8 cellular contexts compared by ENCODE assay signal in the genomic region with DNA sequence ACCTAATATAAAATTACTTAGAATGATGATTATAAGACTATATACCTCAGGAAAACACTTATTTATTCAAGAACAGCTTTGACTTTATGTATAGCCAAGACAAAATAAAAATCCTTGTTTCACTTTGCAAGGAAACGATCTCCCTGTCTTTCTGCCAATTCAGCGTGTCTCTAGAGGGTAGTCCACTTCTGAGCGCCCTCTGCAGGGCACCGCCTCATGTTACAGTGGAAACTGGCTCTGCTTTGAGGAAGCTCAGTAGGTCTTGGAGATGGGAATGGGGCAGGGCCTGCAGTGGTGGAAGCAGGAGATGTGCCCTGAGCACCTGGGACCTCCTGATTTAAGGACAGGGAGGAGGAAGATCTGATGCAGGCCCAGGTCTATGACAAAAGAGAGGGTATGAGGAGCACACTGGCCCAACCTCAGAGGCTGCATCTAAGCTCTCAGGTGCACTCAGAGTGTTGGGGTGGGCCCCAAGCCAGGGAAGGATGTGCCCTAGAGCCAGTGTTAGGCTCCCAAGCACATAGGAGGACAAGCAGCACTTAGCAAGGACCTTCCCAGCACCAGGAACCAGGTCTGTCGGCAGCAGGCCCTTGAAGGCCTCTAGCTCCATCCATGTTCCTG.
DNase-seq lines count a peak whose midpoint lies in the region; ATAC-seq and TF ChIP-seq lines count a peak whose summit lies in the region.

No MANE protein-coding gene starts in this region.

- no peaks in the 10 kb centered on the region for H3K27me3 ChIP-seq in BE2C
- no peaks in the 10 kb centered on the region for H3K27me3 ChIP-seq in RWPE2 (ENCODE audit: insufficient read depth, poor library complexity, severe bottlenecking)
- no peaks in the 10 kb centered on the region for H3K27me3 ChIP-seq in tibial artery

- H3K4me3 Mint-ChIP-seq in HFFc6, result peak overlapping the region; percentile 35; the same call in 1 of the 2 replicates

- peaks cover 4% of the 10 kb centered on the region; the same call in 1 of the 2 replicates for H3K27me3 Mint-ChIP-seq in HFFc6 (ENCODE audit: insufficient read depth)

- no peaks in the 10 kb centered on the region for H3K9me3 Mint-ChIP-seq in HFFc6

- H3K27ac Mint-ChIP-seq in HFFc6, result no peak overlapping the region

- peaks cover 12% of the 10 kb centered on the region for H3K4me1 Mint-ChIP-seq in HFFc6 (ENCODE audit: low read depth)

- H3K36me3 ChIP-seq in BE2C (no peaks in the 10 kb centered on the region), RWPE2 (ENCODE audit: low read depth) (no peaks in the 10 kb centered on the region), tibial artery (no peaks in the 10 kb centered on the region)

- H3K4me1 ChIP-seq in BE2C (no peaks in the 10 kb centered on the region), RWPE2 (ENCODE audit: insufficient read depth, poor library complexity, severe bottlenecking) (no peaks in the 10 kb centered on the region), tibial artery (no peaks in the 10 kb centered on the region)

- H3K4me3 ChIP-seq in BE2C (ENCODE audit: low read depth, low read length), result no peak overlapping the region
- no peak overlapping the region for H3K4me3 ChIP-seq in RWPE2 (ENCODE audit: severe bottlenecking)
- H3K4me3 ChIP-seq in foreskin fibroblast (ENCODE audit: low read depth in 1 of 2, low read length in 2 of 2), result no peak overlapping the region
- H3K4me3 ChIP-seq in tibial artery, result no peak overlapping the region

- no peak overlapping the region for H3K27ac ChIP-seq in RWPE2 (ENCODE audit: poor library complexity, severe bottlenecking)
- no peak overlapping the region for H3K27ac ChIP-seq in tibial artery

- intact Hi-C loops in tibial artery (cut with DNase I; ENCODE audit: low total_unique reads), result no loop called here

- H3K9me3 ChIP-seq in BE2C (no peaks in the 10 kb centered on the region), RWPE2 (ENCODE audit: severe bottlenecking) (no peaks in the 10 kb centered on the region), tibial artery (no peaks in the 10 kb centered on the region)

- peak; percentile 68 for TF ChIP-seq CTCF in BE2C (IDR thresholded peaks at IDR 0.05; ENCODE audit: low read depth, low read length)
- peak; percentile 76 for TF ChIP-seq CTCF in HFFc6 (IDR thresholded peaks at IDR 0.05)
- peak; percentile 44 for TF ChIP-seq CTCF in RWPE2 (IDR thresholded peaks at IDR 0.05; ENCODE audit: poor library complexity, severe bottlenecking)
- TF ChIP-seq CTCF in foreskin fibroblast (IDR thresholded peaks at IDR 0.05; ENCODE audit: low read depth, low read length), result peak; percentile 74
- TF ChIP-seq CTCF in tibial artery (IDR thresholded peaks at IDR 0.05), result peak; percentile 27 to 35

- H3K36me3 Mint-ChIP-seq in HFFc6 (ENCODE audit: low read depth), result no peaks in the 10 kb centered on the region

- DNase-seq in BE2C (peak; percentile 46), HFFc6 (no peak), RWPE2 (ENCODE audit: low spot score) (no peak), foreskin fibroblast (peak; percentile 25 to 52), tibial artery (peak in 1 of 2 donors; percentile 52), T-helper 9 cell (no peak), epidermal melanocyte (ENCODE audit: insufficient read length, low spot score) (no peak)

- no peak for ATAC-seq in RWPE2 (ENCODE audit: low read depth)
- ATAC-seq in activated CD4-positive, CD25-positive, alpha-beta regulatory T cell treated with anti-CD3 and anti-CD28 coated beads, Interleukin-2, amount 50 U/mL, for 24 hours, result no peak

Comparison
In these comparisons a context has a peak if more than half of its experiments do, and no peak if none do; other contexts are left out.
1. DNase-seq: peak in BE2C (single experiment) and foreskin fibroblast (2 of 2); none in HFFc6 (single experiment), RWPE2 (single experiment), T-helper 9 cell (single experiment) and epidermal melanocyte (single experiment).
2. Peak in every context shown above with its lines, with median percentiles within 50 percentile points of each other: CTCF ChIP-seq.